Comparison of ENCODE assay signal across 8 cellular contexts in the genomic region with DNA sequence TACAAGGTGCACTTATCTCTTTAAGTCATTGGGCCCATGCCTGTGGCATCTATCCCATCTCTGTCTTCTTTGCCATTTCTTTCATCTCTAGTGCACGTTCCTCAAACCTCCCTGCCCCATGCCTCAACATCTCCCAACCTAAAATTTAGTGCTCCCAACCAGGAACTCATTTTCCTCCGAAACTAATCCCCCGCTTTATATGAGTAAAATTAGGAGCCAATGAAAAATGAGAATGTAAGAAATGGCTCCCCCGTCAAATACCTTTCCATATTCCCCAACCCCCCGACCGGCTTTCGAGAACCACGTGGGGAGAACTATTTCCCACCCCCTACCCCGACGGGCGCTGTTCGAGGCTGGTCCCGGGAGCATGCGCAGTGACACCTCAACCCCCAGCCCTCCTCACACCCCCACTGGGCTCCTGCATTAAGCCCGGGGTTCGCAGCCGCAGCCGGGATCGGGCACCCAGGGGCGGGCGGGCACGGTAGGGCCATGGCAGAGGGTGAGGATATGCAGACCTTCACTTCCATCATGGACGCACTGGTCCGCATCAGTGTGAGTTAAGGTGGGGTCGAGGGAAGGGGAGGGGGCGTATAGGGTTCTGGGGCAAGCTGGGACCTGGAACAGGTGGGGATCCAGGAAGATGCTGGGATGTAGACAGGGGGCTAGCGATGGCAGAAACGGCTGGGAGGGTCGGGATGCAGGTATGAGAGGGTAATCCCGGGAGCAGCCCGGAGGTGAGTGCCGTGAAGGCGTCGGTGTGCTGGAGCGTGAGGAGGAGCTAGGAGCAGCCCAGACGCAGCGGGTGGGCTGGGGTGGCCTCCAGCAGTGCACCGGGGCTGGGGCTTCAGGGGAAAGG. TPM values are rescaled to one million over a fixed set of nuclear protein-coding genes. Genes with fewer than 3 reads are reported as not detected.
DNase-seq lines count a peak whose midpoint lies in the region; ATAC-seq and TF ChIP-seq lines count a peak whose summit lies in the region.

Gene TRIM46 (plus strand): TSS at position 372 of the 856 bp plus-strand sequence. CDS start 118 bp downstream, at position 490.

- H3K4me3 Mint-ChIP-seq in effector memory CD8-positive, alpha-beta T cell, result peak within 1 kb of the TSS; percentile 99
- H3K4me3 Mint-ChIP-seq in mesothelial cell of epicardium, result peak within 1 kb of the TSS; percentile 99
- H3K4me3 Mint-ChIP-seq in stimulated activated effector memory CD8-positive, alpha-beta T cell treated with anti-CD3 and anti-CD28 coated beads, Interleukin-12 subunit alpha, Interleukin-12 subunit beta, amount 100 ng/mL, for 72 hours, result peak within 1 kb of the TSS; percentile 100

- H3K27me3 Mint-ChIP-seq in effector memory CD8-positive, alpha-beta T cell, result no peaks in the 10 kb centered on the region
- peaks cover 11% of the 10 kb centered on the region for H3K27me3 Mint-ChIP-seq in mesothelial cell of epicardium (ENCODE audit: low read depth)

- ATAC-seq in Right ventricle myocardium superior (ENCODE audit: poor library complexity), result no peak
- ATAC-seq in effector memory CD8-positive, alpha-beta T cell (replicated peaks), result peak; percentile 16
- ATAC-seq in stimulated activated effector memory CD8-positive, alpha-beta T cell treated with anti-CD3 and anti-CD28 coated beads, Interleukin-12 subunit alpha, Interleukin-12 subunit beta, amount 100 ng/mL, for 72 hours, result peak; percentile 56
- no peak for ATAC-seq in HG03469 (IDR thresholded peaks at IDR 0.05; ENCODE audit: unreplicated experiment)

- peak; percentile 74 for DNase-seq in cardiac septum (ENCODE audit: low spot score)
- DNase-seq in Right ventricle myocardium superior, result no peak
- DNase-seq in NCI-H2227 (lab: John Stamatoyannopoulos, UW; ENCODE audit: unreplicated experiment), result peak; percentile 90
- DNase-seq in activated CD8-positive, alpha-beta memory T cell treated with anti-CD3 and anti-CD28 coated beads for 48 hours (ENCODE audit: low read depth in 2 of 3, low spot score in 2 of 3), result peak in 2 of 3 experiments; percentile 46 to 47
- DNase-seq in effector memory CD8-positive, alpha-beta T cell, result no peak
- peak in 1 of 2 experiments; percentile 49 for DNase-seq in mesothelial cell of epicardium (ENCODE audit: low spot score in 2 of 2, unreplicated experiment in 2 of 2)
- peak; percentile 54 to 87 for DNase-seq in stimulated activated effector memory CD8-positive, alpha-beta T cell treated with anti-CD3 and anti-CD28 coated beads, Interleukin-12 subunit alpha, Interleukin-12 subunit beta, amount 100 ng/mL, for 72 hours (ENCODE audit: low spot score in 2 of 2)

- peak within 1 kb of the TSS; percentile 99 for H3K27ac Mint-ChIP-seq in effector memory CD8-positive, alpha-beta T cell
- peak within 1 kb of the TSS; percentile 99 for H3K27ac Mint-ChIP-seq in mesothelial cell of epicardium
- peak within 1 kb of the TSS; percentile 100 for H3K27ac Mint-ChIP-seq in stimulated activated effector memory CD8-positive, alpha-beta T cell treated with anti-CD3 and anti-CD28 coated beads, Interleukin-12 subunit alpha, Interleukin-12 subunit beta, amount 100 ng/mL, for 72 hours

- intact Hi-C loops in cardiac septum (cut with DNase I) (no loop called here), Right ventricle myocardium superior (cut with DNase I) (no loop called here)

- no peaks in the 10 kb centered on the region for H3K9me3 Mint-ChIP-seq in effector memory CD8-positive, alpha-beta T cell
- no peaks in the 10 kb centered on the region for H3K9me3 Mint-ChIP-seq in mesothelial cell of epicardium
- no peaks in the 10 kb centered on the region for H3K9me3 Mint-ChIP-seq in stimulated activated effector memory CD8-positive, alpha-beta T cell treated with anti-CD3 and anti-CD28 coated beads, Interleukin-12 subunit alpha, Interleukin-12 subunit beta, amount 100 ng/mL, for 72 hours

- H3K36me3 Mint-ChIP-seq in effector memory CD8-positive, alpha-beta T cell (ENCODE audit: insufficient read depth), result peaks cover 45% of the 10 kb centered on the region
- H3K36me3 Mint-ChIP-seq in mesothelial cell of epicardium, result peaks cover 8% of the 10 kb centered on the region
- peaks cover 71% of the 10 kb centered on the region for H3K36me3 Mint-ChIP-seq in stimulated activated effector memory CD8-positive, alpha-beta T cell treated with anti-CD3 and anti-CD28 coated beads, Interleukin-12 subunit alpha, Interleukin-12 subunit beta, amount 100 ng/mL, for 72 hours

- H3K4me1 Mint-ChIP-seq in effector memory CD8-positive, alpha-beta T cell (ENCODE audit: low read depth in 2 of 2), result peaks cover 38% of the 10 kb centered on the region in 2 donors
- H3K4me1 Mint-ChIP-seq in mesothelial cell of epicardium, result peaks cover 26% of the 10 kb centered on the region
- peaks cover 59% of the 10 kb centered on the region for H3K4me1 Mint-ChIP-seq in stimulated activated effector memory CD8-positive, alpha-beta T cell treated with anti-CD3 and anti-CD28 coated beads, Interleukin-12 subunit alpha, Interleukin-12 subunit beta, amount 100 ng/mL, for 72 hours

- no peak for TF ChIP-seq CTCF in mesothelial cell of epicardium (IDR thresholded peaks at IDR 0.05; ENCODE audit: unreplicated experiment)

RNA-seq across cellular contexts. Expression of gene TRIM46, which starts in this region (rescaled TPM):
- total RNA-seq in cardiac septum (not detected), Right ventricle myocardium superior (0.08 TPM), mesothelial cell of epicardium (5.7 to 6.6 TPM (median 6.3 TPM) in 3 replicates)

Comparison
In these comparisons a context has a peak if more than half of its experiments do, and no peak if none do; other contexts are left out.
1. Peak in DNase-seq in cardiac septum; RNA of the gene not detected or under 1 TPM.
2. DNase-seq: peak in NCI-H2227 (single experiment), activated CD8-positive, alpha-beta memory T cell treated with anti-CD3 and anti-CD28 coated beads for 48 hours (2 of 3) and stimulated activated effector memory CD8-positive, alpha-beta T cell treated with anti-CD3 and anti-CD28 coated beads, Interleukin-12 subunit alpha, Interleukin-12 subunit beta, amount 100 ng/mL, for 72 hours (2 of 2); none in Right ventricle myocardium superior (single experiment) and effector memory CD8-positive, alpha-beta T cell (0 of 3).
3. ATAC-seq: peak in effector memory CD8-positive, alpha-beta T cell (single experiment) and stimulated activated effector memory CD8-positive, alpha-beta T cell treated with anti-CD3 and anti-CD28 coated beads, Interleukin-12 subunit alpha, Interleukin-12 subunit beta, amount 100 ng/mL, for 72 hours (single experiment); none in Right ventricle myocardium superior (single experiment) and HG03469 (single experiment).
4. Peak in every context shown above with its lines, with median percentiles within 50 percentile points of each other: H3K27ac Mint-ChIP-seq and H3K4me3 Mint-ChIP-seq.